Comparison of ENCODE assay signal across 12 cellular contexts in the genomic region with DNA sequence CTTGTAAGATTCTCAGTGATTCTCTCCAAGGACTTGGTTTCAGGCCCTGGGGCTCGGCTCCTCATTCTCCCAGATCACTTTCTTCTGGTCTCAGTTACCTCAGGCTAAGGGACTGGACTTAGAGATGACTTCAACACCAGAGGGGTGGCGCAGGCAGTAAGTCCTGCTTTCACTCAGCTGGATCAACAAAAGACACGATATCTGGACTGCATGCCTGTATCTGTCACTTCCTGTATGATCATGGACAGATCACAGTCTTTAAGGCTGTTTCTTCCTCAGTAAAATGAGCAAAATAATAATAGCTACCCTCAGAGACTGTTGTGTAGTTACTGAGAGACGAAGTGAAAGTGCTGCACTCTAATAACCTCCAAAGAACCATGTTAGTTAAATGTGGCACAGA. TPM values are rescaled to one million over a fixed set of nuclear protein-coding genes. Genes with fewer than 3 reads are reported as not detected.
DNase-seq lines count a peak whose midpoint lies in the region; ATAC-seq and TF ChIP-seq lines count a peak whose summit lies in the region.
"Had no signal": no experiment of that assay in that cellular context is flagged by ENCODE, and none has a peak within 500 bp of the region (broad histone marks: within the 10 kb centered on the region; RNA-seq: fewer than 3 reads in every experiment).

No MANE protein-coding gene starts in this region.

- no peak for TF ChIP-seq RAD21 in IMR-90 (IDR thresholded peaks at IDR 0.05; ENCODE audit: low read length)

- H3K9ac ChIP-seq in IMR-90 (ENCODE audit: low read depth, low read length) = no peak overlapping the region

- H3K27me3 ChIP-seq in IMR-90 (ENCODE audit: control insufficient read depth, insufficient read depth, low read length) (peaks cover 1% of the 10 kb centered on the region; the same call in 1 of the 2 replicates), esophagus (ENCODE audit: control insufficient read depth in 1 of 2, insufficient read depth in 2 of 2, low read length in 2 of 2) (peaks cover 0 to 3% of the 10 kb centered on the region in 2 donors)

- H2BK5ac ChIP-seq in IMR-90 (ENCODE audit: low read depth, low read length, poor library complexity, severe bottlenecking) = no peak overlapping the region

- BruUV-seq in IMR-90 (replicated peaks; lab: Mats Ljungman, UMichigan) = no TSS peak

- no peaks in the 10 kb centered on the region for H3K27me3 Mint-ChIP-seq in activated CD8-positive, alpha-beta memory T cell treated with anti-CD3 and anti-CD28 coated beads, Interleukin-2, amount 10 ng/mL, durations not matched to agents 7 days and 5 days
- H3K27me3 Mint-ChIP-seq in stimulated activated naive B cell treated with anti-CD40 and anti-IgM and Interleukin-4, amounts not matched to agents 10 μg/mL and 1 μg/mL and 100 μg/mL, for 72 hours = no peaks in the 10 kb centered on the region
- H3K27me3 Mint-ChIP-seq in activated naive CD4-positive, alpha-beta T cell treated with anti-CD3 and anti-CD28 coated beads for 36 hours (ENCODE audit: low read depth) = no peaks in the 10 kb centered on the region
- H3K27me3 Mint-ChIP-seq: naive thymus-derived CD4-positive, alpha-beta T cell had no signal

- TF ChIP-seq CTCF in IMR-90 (conservative IDR thresholded peaks at IDR 0.05; ENCODE audit: low read depth, low read length) = no peak

- ATAC-seq in activated CD8-positive, alpha-beta memory T cell treated with anti-CD3 and anti-CD28 coated beads, Interleukin-2, amount 10 ng/mL, durations not matched to agents 7 days and 5 days = peak; percentile 57
- ATAC-seq in IMR-90 (ENCODE audit: low read depth) (peak; percentile 71), GM18873 (IDR thresholded peaks at IDR 0.05; ENCODE audit: low FRiP score, unreplicated experiment) (no peak)
- ATAC-seq in stimulated activated naive B cell treated with anti-CD40 and anti-IgM and Interleukin-4, amounts not matched to agents 10 μg/mL and 1 μg/mL and 100 μg/mL, for 72 hours (replicated peaks) = peak; percentile 65 to 68

- H3K9me1 ChIP-seq in IMR-90 (ENCODE audit: insufficient read depth, low read length) = no peaks in the 10 kb centered on the region

- intact Hi-C loops in IMR-90 (cut with micrococcal nuclease) = no loop called here
- intact Hi-C loops in activated naive CD4-positive, alpha-beta T cell treated with anti-CD3 and anti-CD28 coated beads for 36 hours (cut with micrococcal nuclease) = loop anchor here (1.0 to 5.0 kb wide), 2 partner anchors 16 to 106 kb away; a partner anchor contains a TSS

- H3K4me3 ChIP-seq in IMR-90 (ENCODE audit: insufficient read depth, low read depth, low read length) (peak overlapping the region; percentile 7; the same call in 1 of the 2 replicates), esophagus (ENCODE audit: low read depth in 1 of 2, low read length in 2 of 2) (no peak overlapping the region)

- H3K79me1 ChIP-seq in IMR-90 (ENCODE audit: low read depth in 1 of 2, low read length in 2 of 2) = no peaks in the 10 kb centered on the region

- no peak overlapping the region for H4K8ac ChIP-seq in IMR-90 (ENCODE audit: low read depth in 2 of 2, low read length in 2 of 2)

- H2AK9ac ChIP-seq in IMR-90 (replicated peaks; ENCODE audit: low read depth, low read length, poor library complexity) = no peak overlapping the region

- H3K56ac ChIP-seq in IMR-90 (ENCODE audit: extremely low read depth, insufficient read depth, low read length) = no peak overlapping the region

- POLR2A ChIA-PET in IMR-90 (lab: Charles Lee; ENCODE audit: unreplicated experiment) = no interaction called here

- H2BK20ac ChIP-seq in IMR-90 (ENCODE audit: low read depth, low read length) = no peak overlapping the region

- no peak overlapping the region for H3K27ac Mint-ChIP-seq in activated CD8-positive, alpha-beta memory T cell treated with anti-CD3 and anti-CD28 coated beads, Interleukin-2, amount 10 ng/mL, durations not matched to agents 7 days and 5 days
- H3K27ac Mint-ChIP-seq in stimulated activated naive B cell treated with anti-CD40 and anti-IgM and Interleukin-4, amounts not matched to agents 10 μg/mL and 1 μg/mL and 100 μg/mL, for 72 hours = no peak overlapping the region
- no peak overlapping the region for H3K27ac Mint-ChIP-seq in activated naive CD4-positive, alpha-beta T cell treated with anti-CD3 and anti-CD28 coated beads for 36 hours

- WGBS in IMR-90 (ENCODE audit: extremely low coverage in 2 of 2, insufficient read length in 1 of 2), 2 experiments = no CpG with 5 or more reads among the region's 4 CpGs
- whole genome bisulfite sequencing in esophagus, 2 donors = 44 to 46% methylated on average over 4 of the region's 4 CpGs

- H3K36me3 Mint-ChIP-seq in activated CD8-positive, alpha-beta memory T cell treated with anti-CD3 and anti-CD28 coated beads, Interleukin-2, amount 10 ng/mL, durations not matched to agents 7 days and 5 days = peaks cover 1% of the 10 kb centered on the region
- no peaks in the 10 kb centered on the region for H3K36me3 Mint-ChIP-seq in stimulated activated naive B cell treated with anti-CD40 and anti-IgM and Interleukin-4, amounts not matched to agents 10 μg/mL and 1 μg/mL and 100 μg/mL, for 72 hours
- no peaks in the 10 kb centered on the region for H3K36me3 Mint-ChIP-seq in activated naive CD4-positive, alpha-beta T cell treated with anti-CD3 and anti-CD28 coated beads for 36 hours (ENCODE audit: low read depth)

- TF ChIP-seq POLR2A in IMR-90 (IDR thresholded peaks at IDR 0.05; ENCODE audit: low read depth, low read length) = no peak

- no peaks in the 10 kb centered on the region for H3K36me3 ChIP-seq in IMR-90 (ENCODE audit: control insufficient read depth, insufficient read depth, low read length)
- no peaks in the 10 kb centered on the region for H3K36me3 ChIP-seq in esophagus (ENCODE audit: control insufficient read depth in 2 of 2, insufficient read depth in 2 of 2, low read length in 1 of 2)

- no peaks in the 10 kb centered on the region for H3K9me3 ChIP-seq in IMR-90 (ENCODE audit: control insufficient read depth, insufficient read depth, low read length)
- H3K9me3 ChIP-seq in esophagus (ENCODE audit: control insufficient read depth in 2 of 2, insufficient read depth in 1 of 2, low read depth in 1 of 2, low read length in 1 of 2) = no peaks in the 10 kb centered on the region

- peak overlapping the region; percentile 44 for H2AFZ ChIP-seq in IMR-90 (replicated peaks; ENCODE audit: low read length, poor library complexity)

- H3K4me2 ChIP-seq in IMR-90 (ENCODE audit: low read depth, low read length) = peak overlapping the region; percentile 21; the same call in 1 of the 2 replicates

- no peaks in the 10 kb centered on the region for H3K4me1 ChIP-seq in IMR-90 (ENCODE audit: control insufficient read depth, insufficient read depth, low read length)
- no peaks in the 10 kb centered on the region for H3K4me1 ChIP-seq in esophagus (ENCODE audit: control insufficient read depth in 2 of 2, insufficient read depth in 2 of 2, low read length in 1 of 2)

- no peaks in the 10 kb centered on the region for H3K9me3 Mint-ChIP-seq in activated CD8-positive, alpha-beta memory T cell treated with anti-CD3 and anti-CD28 coated beads, Interleukin-2, amount 10 ng/mL, durations not matched to agents 7 days and 5 days (ENCODE audit: low read depth)
- peaks cover 0 to 1% of the 10 kb centered on the region in 2 donors for H3K9me3 Mint-ChIP-seq in stimulated activated naive B cell treated with anti-CD40 and anti-IgM and Interleukin-4, amounts not matched to agents 10 μg/mL and 1 μg/mL and 100 μg/mL, for 72 hours
- H3K9me3 Mint-ChIP-seq in activated naive CD4-positive, alpha-beta T cell treated with anti-CD3 and anti-CD28 coated beads for 36 hours = no peaks in the 10 kb centered on the region
- H3K9me3 Mint-ChIP-seq: naive thymus-derived CD4-positive, alpha-beta T cell had no signal

- H4K20me1 ChIP-seq in IMR-90 (ENCODE audit: insufficient read depth, low read length) = no peaks in the 10 kb centered on the region

- no peak overlapping the region for H3K23ac ChIP-seq in IMR-90 (ENCODE audit: low read depth, low read length)

- H4K5ac ChIP-seq in IMR-90 (ENCODE audit: low read depth, low read length) = no peak overlapping the region

- in situ Hi-C loops in IMR-90 (cut with MboI; ENCODE audit: low sequenced_read_pairs) = loop anchor here (25.0 kb wide), 1 partner anchor 876 kb away; no protein-coding TSS in a partner anchor

- H2AK5ac ChIP-seq in IMR-90 (ENCODE audit: low read depth, low read length) = no peak overlapping the region

- no peak overlapping the region; the same call in 1 of the 2 replicates for H3K4ac ChIP-seq in IMR-90 (ENCODE audit: low read depth, low read length)

- H3K4me3 Mint-ChIP-seq in activated CD8-positive, alpha-beta memory T cell treated with anti-CD3 and anti-CD28 coated beads, Interleukin-2, amount 10 ng/mL, durations not matched to agents 7 days and 5 days = no peak overlapping the region
- H3K4me3 Mint-ChIP-seq in stimulated activated naive B cell treated with anti-CD40 and anti-IgM and Interleukin-4, amounts not matched to agents 10 μg/mL and 1 μg/mL and 100 μg/mL, for 72 hours = no peak overlapping the region
- no peak overlapping the region for H3K4me3 Mint-ChIP-seq in activated naive CD4-positive, alpha-beta T cell treated with anti-CD3 and anti-CD28 coated beads for 36 hours
- H3K4me3 Mint-ChIP-seq: naive thymus-derived CD4-positive, alpha-beta T cell had no signal

- CTCF ChIA-PET in activated CD8-positive, alpha-beta memory T cell treated with anti-CD3 and anti-CD28 coated beads, Interleukin-2, amount 10 ng/mL, durations not matched to agents 7 days and 5 days (lab: Charles Lee) = interaction anchor here (0.7 to 5.2 kb wide), 2 partner anchors 15 to 22 kb away, joined by 4 to 33 read pairs; a partner anchor contains a TSS
- CTCF ChIA-PET in IMR-90 (lab: Yijun Ruan, JAX) = no interaction called here
- CTCF ChIA-PET in activated naive CD4-positive, alpha-beta T cell treated with anti-CD3 and anti-CD28 coated beads for 36 hours (lab: Charles Lee) = interaction anchor here (1.1 kb wide), 1 partner anchor 15 kb away, joined by 3 read pairs; no protein-coding TSS in a partner anchor

- no peak overlapping the region for H3K18ac ChIP-seq in IMR-90 (ENCODE audit: low read depth, low read length)

- H2BK15ac ChIP-seq in IMR-90 (ENCODE audit: low read depth, low read length) = no peak overlapping the region

- dilution Hi-C loops in IMR-90 (cut with HindIII; ENCODE audit: low sequenced_read_pairs, unreplicated experiment) = no loop called here

- H3K27ac ChIP-seq in IMR-90 (ENCODE audit: insufficient read depth, low read length) (no peak overlapping the region), esophagus (ENCODE audit: low read depth in 2 of 2, low read length in 1 of 2) (peak overlapping the region; percentile 31 to 36)
- H3K27ac ChIP-seq: epithelial cell of prostate, RWPE1 had no signal

- no peak overlapping the region for H3K14ac ChIP-seq in IMR-90 (replicated peaks; ENCODE audit: low read depth, low read length)

- no peak for DNase-seq in activated CD8-positive, alpha-beta memory T cell treated with anti-CD3 and anti-CD28 coated beads, Interleukin-2, amount 10 ng/mL, durations not matched to agents 7 days and 5 days
- DNase-seq in activated CD8-positive, alpha-beta memory T cell treated with anti-CD3 and anti-CD28 coated beads, Interleukin-2, amount 50 U/mL, for 48 hours = no peak
- DNase-seq in IMR-90 (peak; percentile 70), AG08396 (ENCODE audit: low spot score) (no peak)
- no peak for DNase-seq in stimulated activated naive B cell treated with anti-CD40 and anti-IgM and Interleukin-4, amounts not matched to agents 10 μg/mL and 1 μg/mL and 100 μg/mL, for 72 hours
- no peak for DNase-seq in activated naive CD4-positive, alpha-beta T cell treated with anti-CD3 and anti-CD28 coated beads for 36 hours
- DNase-seq: naive thymus-derived CD4-positive, alpha-beta T cell had no signal

- H3K4me1 Mint-ChIP-seq in activated CD8-positive, alpha-beta memory T cell treated with anti-CD3 and anti-CD28 coated beads, Interleukin-2, amount 10 ng/mL, durations not matched to agents 7 days and 5 days = peaks cover 15% of the 10 kb centered on the region
- H3K4me1 Mint-ChIP-seq in stimulated activated naive B cell treated with anti-CD40 and anti-IgM and Interleukin-4, amounts not matched to agents 10 μg/mL and 1 μg/mL and 100 μg/mL, for 72 hours = peaks cover 10 to 17% of the 10 kb centered on the region in 2 donors
- peaks cover 17% of the 10 kb centered on the region for H3K4me1 Mint-ChIP-seq in activated naive CD4-positive, alpha-beta T cell treated with anti-CD3 and anti-CD28 coated beads for 36 hours (ENCODE audit: low read depth)

- H4K91ac ChIP-seq in IMR-90 (ENCODE audit: insufficient read depth, low read depth, low read length) = no peak overlapping the region

- H2BK120ac ChIP-seq in IMR-90 (ENCODE audit: low read depth, low read length) = no peak overlapping the region

RNA-seq across cellular contexts. Expression of a gene that starts 19.5 kb away (rescaled TPM):
- 100 to 1,000 TPM in 1 of 2 experiments, 10 to 100 TPM in 1; 97.4 to 119 TPM for total RNA-seq in activated CD8-positive, alpha-beta memory T cell treated with anti-CD3 and anti-CD28 coated beads, Interleukin-2, amount 10 ng/mL, durations not matched to agents 7 days and 5 days
- total RNA-seq in IMR-90 (2012; rRNA removed) = not detected in 2 replicates
- not detected in 2 replicates for polyA plus RNA-seq in IMR-90 (2012; rRNA removed)
- polyA plus RNA-seq in IMR-90 (2012; cell fraction: cytosol; rRNA removed) = not detected in 2 replicates
- 0.03 TPM in 1 of 2 replicates, not detected in the other for polyA plus RNA-seq in IMR-90 (2012; cell fraction: nucleus; rRNA removed; ENCODE audit: low replicate concordance)
- under 1 TPM; 0.64 to 0.69 TPM for polyA plus RNA-seq in esophagus
- 1 to 10 TPM; 2.1 to 2.5 TPM for total RNA-seq in activated naive CD4-positive, alpha-beta T cell treated with anti-CD3 and anti-CD28 coated beads for 36 hours
- polyA plus RNA-seq: AG04450 had no signal

RNA-seq across cellular contexts. Expression of a gene that starts 59.6 kb away (rescaled TPM):
- 1 to 10 TPM; 4.3 to 6.7 TPM for total RNA-seq in activated CD8-positive, alpha-beta memory T cell treated with anti-CD3 and anti-CD28 coated beads, Interleukin-2, amount 10 ng/mL, durations not matched to agents 7 days and 5 days
- 0.83 and 0.90 TPM in 2 replicates for total RNA-seq in IMR-90 (2012; rRNA removed)
- 0.75 and 1.3 TPM in 2 replicates for polyA plus RNA-seq in IMR-90 (2012; rRNA removed)
- polyA plus RNA-seq in IMR-90 (2012; cell fraction: cytosol; rRNA removed) = 0.25 and 0.29 TPM in 2 replicates
- 2.3 and 9.8 TPM in 2 replicates for polyA plus RNA-seq in IMR-90 (2012; cell fraction: nucleus; rRNA removed; ENCODE audit: low replicate concordance)
- under 1 TPM; 0.84 to 0.98 TPM for polyA plus RNA-seq in esophagus
- 1 to 10 TPM; 2.8 to 2.9 TPM for total RNA-seq in activated naive CD4-positive, alpha-beta T cell treated with anti-CD3 and anti-CD28 coated beads for 36 hours

Comparison
In these comparisons a context has a peak if more than half of its experiments do, and no peak if none do; other contexts are left out.
1. RNA of a gene that starts 19.5 kb away (total RNA-seq): 97.4 to 119 TPM in activated CD8-positive, alpha-beta memory T cell treated with anti-CD3 and anti-CD28 coated beads, Interleukin-2, amount 10 ng/mL, durations not matched to agents 7 days and 5 days; 2.1 to 2.5 TPM in activated naive CD4-positive, alpha-beta T cell treated with anti-CD3 and anti-CD28 coated beads for 36 hours and not detected in IMR-90; every median in the first group is over 10 times any median in the second.